In genomic region chr1:203593723-203594122, GRCh38 we compare ENCODE assay signal across 8 cellular contexts. TPM values are rescaled to one million over a fixed set of nuclear protein-coding genes. Genes with fewer than 3 reads are reported as not detected.
A peak's percentile ranks its signal among the peaks of the same experiment; 100 is the strongest.
DNase-seq lines count a peak whose midpoint lies in the region; ATAC-seq, FAIRE-seq and TF ChIP-seq lines count a peak whose summit lies in the region.

No MANE protein-coding gene starts in this region.

- H3K27me3 ChIP-seq in right lobe of liver = no peaks in the 10 kb centered on the region
- no peaks in the 10 kb centered on the region for H3K27me3 ChIP-seq in ascending aorta

- in situ Hi-C loops in SK-MEL-5 (cut with HindIII; ENCODE audit: low pct_unique_long_range_greater_than_20kb, low sequenced_read_pairs) = no loop called here

- no peak overlapping the region for H3K4me3 Mint-ChIP-seq in stimulated activated naive CD8-positive, alpha-beta T cell treated with anti-CD3 and anti-CD28 coated beads, Interleukin-15, Interleukin-2, amounts not matched to agents 100 ng/mL and 50 ng/mL, for 24 hours

- no peaks in the 10 kb centered on the region for H3K9me3 Mint-ChIP-seq in stimulated activated naive CD8-positive, alpha-beta T cell treated with anti-CD3 and anti-CD28 coated beads, Interleukin-15, Interleukin-2, amounts not matched to agents 100 ng/mL and 50 ng/mL, for 24 hours

- intact Hi-C loops in right lobe of liver (cut with DNase I) (no loop called here), ascending aorta (cut with DNase I) (no loop called here)

- H3K4me1 ChIP-seq in right lobe of liver = no peaks in the 10 kb centered on the region
- H3K4me1 ChIP-seq in ascending aorta = no peaks in the 10 kb centered on the region

- no peaks in the 10 kb centered on the region for H3K36me3 Mint-ChIP-seq in stimulated activated naive CD8-positive, alpha-beta T cell treated with anti-CD3 and anti-CD28 coated beads, Interleukin-15, Interleukin-2, amounts not matched to agents 100 ng/mL and 50 ng/mL, for 24 hours (ENCODE audit: low read depth)

- H3K27me3 Mint-ChIP-seq in stimulated activated naive CD8-positive, alpha-beta T cell treated with anti-CD3 and anti-CD28 coated beads, Interleukin-15, Interleukin-2, amounts not matched to agents 100 ng/mL and 50 ng/mL, for 24 hours = no peaks in the 10 kb centered on the region

- no peak for TF ChIP-seq POLR2A in right lobe of liver (IDR thresholded peaks at IDR 0.05)

- WGBS in right lobe of liver (ENCODE audit: insufficient coverage, low coverage, low lambda C conversion rate, missing lambda C conversion rate) = 100% methylated on average over 2 of the region's 4 CpGs

- no peak overlapping the region for H3K27ac ChIP-seq in right lobe of liver
- no peak overlapping the region for H3K27ac ChIP-seq in ascending aorta

- H3K4me1 Mint-ChIP-seq in stimulated activated naive CD8-positive, alpha-beta T cell treated with anti-CD3 and anti-CD28 coated beads, Interleukin-15, Interleukin-2, amounts not matched to agents 100 ng/mL and 50 ng/mL, for 24 hours (ENCODE audit: low read depth) = peaks cover 10% of the 10 kb centered on the region

- no peaks in the 10 kb centered on the region for H3K36me3 ChIP-seq in right lobe of liver
- no peaks in the 10 kb centered on the region for H3K36me3 ChIP-seq in ascending aorta

- no peak overlapping the region for H3K4me3 ChIP-seq in right lobe of liver
- no peak overlapping the region for H3K4me3 ChIP-seq in ascending aorta

- no peak for FAIRE-seq in GM19239 (lab: Jason Lieb, UNC)

- peak; percentile 26 for DNase-seq in GM19239 (ENCODE audit: insufficient read length, low spot score)
- peak; percentile 49 for DNase-seq in SK-MEL-5 (ENCODE audit: low read depth, low spot score)
- peak; percentile 23 for DNase-seq in activated gamma-delta T cell (lab: John Stamatoyannopoulos, UW)
- DNase-seq in right lobe of liver = peak in 1 of 3 donors; percentile 24
- DNase-seq in ascending aorta (ENCODE audit: low spot score in 2 of 2) = no peak
- DNase-seq in pons (ENCODE audit: low spot score) = no peak

- peak overlapping the region; percentile 41 for H3K27ac Mint-ChIP-seq in stimulated activated naive CD8-positive, alpha-beta T cell treated with anti-CD3 and anti-CD28 coated beads, Interleukin-15, Interleukin-2, amounts not matched to agents 100 ng/mL and 50 ng/mL, for 24 hours

- H3K9me3 ChIP-seq in right lobe of liver = no peaks in the 10 kb centered on the region
- no peaks in the 10 kb centered on the region for H3K9me3 ChIP-seq in ascending aorta

- ATAC-seq in right lobe of liver (peak; percentile 43 to 56 (median 52)), HG03108 (IDR thresholded peaks at IDR 0.05; ENCODE audit: unreplicated experiment) (no peak)

- TF ChIP-seq CTCF in right lobe of liver (IDR thresholded peaks at IDR 0.05) (peak in 3 of 4 donors; percentile 17 to 30 (median 24)), ascending aorta (IDR thresholded peaks at IDR 0.05) (no peak)

RNA-seq across cellular contexts. Expression of gene ATP2B4, which starts 32.9 kb away (rescaled TPM):
- 39.1 and 45.2 TPM in 2 replicates for total RNA-seq in SK-MEL-5 (2014; rRNA removed; shearing (Covaris generic))
- 37.1 and 54.6 TPM in 2 replicates for polyA plus RNA-seq in SK-MEL-5 (2015; cell fraction: cytosol; rRNA removed)
- polyA plus RNA-seq in SK-MEL-5 (2015; cell fraction: nucleus; rRNA removed) = 52.2 and 58.5 TPM in 2 replicates
- total RNA-seq in right lobe of liver = 10 to 100 TPM in 4 of 6 experiments, 1 to 10 TPM in 2; 8.7 to 59.3 (median 23.3) TPM
- 97.1 TPM for total RNA-seq in ascending aorta

Comparison
In these comparisons a context has a peak if more than half of its experiments do, and no peak if none do; other contexts are left out.
1. DNase-seq: peak in GM19239 (single experiment), SK-MEL-5 (single experiment) and activated gamma-delta T cell (single experiment); none in ascending aorta (0 of 2) and pons (single experiment).
2. CTCF ChIP-seq: peak in right lobe of liver (3 of 4); none in ascending aorta (0 of 3).